ENCODE assay signal across 18 cellular contexts in genomic region chr15:61680260-61681037, GRCh38.
"Had no signal": no experiment of that assay in that cellular context is flagged by ENCODE, and none has a peak within 500 bp of the region (broad histone marks: within the 10 kb centered on the region; RNA-seq: fewer than 3 reads in every experiment).

No MANE protein-coding gene starts in this region.

- H3K36me3 ChIP-seq: heart left ventricle, right atrium auricular region, sigmoid colon, suprapubic skin, thyroid gland, uterus had no signal

- ATAC-seq: heart left ventricle; left lobe of liver; naive thymus-derived CD4-positive, alpha-beta T cell; stimulated activated naive CD8-positive, alpha-beta T cell treated with anti-CD3 and anti-CD28 coated beads, Interleukin-15, Interleukin-2, amounts not matched to agents 100 U/mL and 50 U/mL, for 24 hours had no signal

- H3K27ac Mint-ChIP-seq: naive thymus-derived CD4-positive, alpha-beta T cell; type B pancreatic cell had no signal

- H3K27me3 ChIP-seq: right atrium auricular region, sigmoid colon, thyroid gland, uterus had no signal

- H3K36me3 Mint-ChIP-seq: type B pancreatic cell had no signal

- H3K9me3 ChIP-seq: right atrium auricular region, sigmoid colon, suprapubic skin, thyroid gland, uterus had no signal

- DNase-seq: cortex of kidney; dorsolateral prefrontal cortex; effector CD8-positive, alpha-beta T cell; heart left ventricle; hippocampal formation; mammary epithelial cell; naive thymus-derived CD4-positive, alpha-beta T cell; posterior cingulate gyrus; sigmoid colon; stimulated activated naive CD8-positive, alpha-beta T cell treated with anti-CD3 and anti-CD28 coated beads, Interleukin-15, Interleukin-2, amounts not matched to agents 100 U/mL and 50 U/mL, for 24 hours; thyroid gland; uterus had no signal

- H3K4me1 ChIP-seq: heart left ventricle, right atrium auricular region, sigmoid colon, suprapubic skin, thyroid gland, uterus had no signal

- H3K9me3 Mint-ChIP-seq: type B pancreatic cell had no signal

- H3K4me3 ChIP-seq: dorsolateral prefrontal cortex, heart left ventricle, right atrium auricular region, sigmoid colon, skin epidermis, suprapubic skin, thyroid gland, uterus had no signal

- H3K4me3 Mint-ChIP-seq: naive thymus-derived CD4-positive, alpha-beta T cell; neural crest cell; type B pancreatic cell had no signal

- H3K27ac ChIP-seq: dorsolateral prefrontal cortex, heart left ventricle, right atrium auricular region, sigmoid colon, skin epidermis, suprapubic skin, thyroid gland, uterus had no signal
